23 cellular contexts compared by ENCODE assay signal in the genomic region with DNA sequence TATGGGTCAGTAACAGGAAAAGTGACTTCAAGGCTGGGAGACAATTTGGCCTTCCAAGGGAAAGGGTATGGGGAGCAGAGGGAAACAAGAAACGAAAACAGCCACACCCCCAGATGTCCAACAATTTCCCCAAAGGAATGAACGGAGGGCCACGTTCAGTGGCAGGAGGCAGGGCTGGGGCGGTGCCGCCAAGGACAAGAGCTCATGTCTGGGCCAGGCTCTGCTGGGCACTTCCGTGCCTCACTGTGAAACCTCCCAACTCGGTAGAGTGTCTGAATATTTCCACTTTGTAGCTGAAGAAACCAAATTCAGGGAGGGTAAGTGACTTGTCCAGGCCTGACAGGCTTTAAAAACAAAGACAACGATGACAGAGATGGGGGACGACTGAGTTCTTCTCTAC. TPM values are rescaled to one million over a fixed set of nuclear protein-coding genes. Genes with fewer than 3 reads are reported as not detected.
A peak's percentile ranks its signal among the peaks of the same experiment; 100 is the strongest.
DNase-seq lines count a peak whose midpoint lies in the region; ATAC-seq, FAIRE-seq and TF ChIP-seq lines count a peak whose summit lies in the region.
"Had no signal": no experiment of that assay in that cellular context is flagged by ENCODE, and none has a peak within 500 bp of the region (broad histone marks: within the 10 kb centered on the region; RNA-seq: fewer than 3 reads in every experiment).

No MANE protein-coding gene starts in this region.

- H3K4me1 ChIP-seq in kidney (ENCODE audit: control insufficient read depth in 1 of 2, insufficient read depth in 1 of 2, low read depth in 1 of 2, low read length in 2 of 2) (no peaks in the 10 kb centered on the region), upper lobe of right lung (peaks cover 3% of the 10 kb centered on the region)

- H3K36me3 ChIP-seq in kidney (ENCODE audit: control insufficient read depth in 1 of 2, insufficient read depth in 2 of 2, low read length in 2 of 2) (peaks cover 6 to 16% of the 10 kb centered on the region in 2 donors), upper lobe of right lung (no peaks in the 10 kb centered on the region), WERI-Rb-1 (no peaks in the 10 kb centered on the region)

- H3K4me3 ChIP-seq in kidney (ENCODE audit: low read length in 2 of 2) (no peak overlapping the region), upper lobe of right lung (no peak overlapping the region), WERI-Rb-1 (ENCODE audit: low read depth, low read length) (no peak overlapping the region)

- no peak for FAIRE-seq in kidney (lab: Jason Lieb, UNC)
- FAIRE-seq: H1 had no signal

- peak; percentile 15 for DNase-seq in activated CD4-positive, CD25-positive, alpha-beta regulatory T cell treated with anti-CD3 and anti-CD28 coated beads, Interleukin-2, amount 50 U/mL, for 72 hours
- DNase-seq in kidney (peak; percentile 58), upper lobe of right lung (peak; percentile 51), WERI-Rb-1 (no peak), NCI-H1417 treated with DMSO at 0.1 percent for 48 hours (lab: John Stamatoyannopoulos, UW) (no peak)
- no peak for DNase-seq in activated T-cell treated with anti-CD3 and anti-CD28 coated beads, Interleukin-2, amount 50 U/mL, for 1 hour
- DNase-seq: CD4-positive, alpha-beta memory T cell; DMS53; HFFc6; Kasumi-1; NCI-H1930; NCI-H2171; NCI-H446; NCI-H748 treated with DMSO at 0.1 percent for 48 hours had no signal

- no peaks in the 10 kb centered on the region for H3K9me3 ChIP-seq in kidney (ENCODE audit: control insufficient read depth in 1 of 2, low read length in 2 of 2)
- no peaks in the 10 kb centered on the region for H3K9me3 ChIP-seq in upper lobe of right lung
- no peaks in the 10 kb centered on the region for H3K9me3 ChIP-seq in WERI-Rb-1 (ENCODE audit: severe bottlenecking)

- no peaks in the 10 kb centered on the region for H3K27me3 ChIP-seq in upper lobe of right lung
- no peaks in the 10 kb centered on the region for H3K27me3 ChIP-seq in WERI-Rb-1 (ENCODE audit: insufficient read depth, low read depth, severe bottlenecking)

- no peak overlapping the region for H3K9ac ChIP-seq in kidney (ENCODE audit: low read length in 2 of 2)

- ATAC-seq in activated CD4-positive, CD25-positive, alpha-beta regulatory T cell treated with anti-CD3 and anti-CD28 coated beads, Interleukin-2, amount 50 U/mL, for 24 hours, result no peak
- ATAC-seq in upper lobe of right lung, result no peak

- intact Hi-C loops in kidney (cut with DNase I), result no loop called here
- intact Hi-C loops in upper lobe of right lung (cut with DNase I), result no loop called here

- H3K27ac ChIP-seq in cingulate gyrus (ENCODE audit: low read depth, low read length) (peak overlapping the region; percentile 83), kidney (ENCODE audit: low read depth in 2 of 2, low read length in 2 of 2) (no peak overlapping the region), upper lobe of right lung (no peak overlapping the region), WERI-Rb-1 (no peak overlapping the region)
- H3K27ac ChIP-seq: 22Rv1 had no signal

- no peak for TF ChIP-seq CTCF in kidney (IDR thresholded peaks at IDR 0.05; ENCODE audit: borderline replicate concordance, extremely low read depth, insufficient read depth)
- no peak for TF ChIP-seq CTCF in upper lobe of right lung (IDR thresholded peaks at IDR 0.05)
- TF ChIP-seq CTCF in WERI-Rb-1 (IDR thresholded peaks at IDR 0.05; ENCODE audit: low read depth, low read length), result no peak

RNA-seq across cellular contexts. Expression of a gene that starts 11.9 kb away (rescaled TPM):
- total RNA-seq in kidney, result 33.1 TPM
- 52.7 TPM for polyA plus RNA-seq in kidney (ENCODE audit: insufficient read depth, low read depth, low replicate concordance)
- total RNA-seq in upper lobe of right lung, result 21.5 TPM

RNA-seq across cellular contexts. Expression of a gene that starts 52.8 kb away (rescaled TPM):
- total RNA-seq in kidney (2.1 TPM), upper lobe of right lung (2.5 TPM)
- polyA plus RNA-seq in kidney (ENCODE audit: insufficient read depth, low read depth, low replicate concordance), result 400 TPM
- total RNA-seq: Calu3; CD4-positive, alpha-beta memory T cell; HFFc6; HT1080 had no signal
- polyA plus RNA-seq: AG04450; BJ; CD4-positive, alpha-beta memory T cell; IgD-negative memory B cell had no signal

Comparison
In these comparisons a context has a peak if more than half of its experiments do, and no peak if none do; other contexts are left out.
1. DNase-seq: peak in activated CD4-positive, CD25-positive, alpha-beta regulatory T cell treated with anti-CD3 and anti-CD28 coated beads, Interleukin-2, amount 50 U/mL, for 72 hours (single experiment), kidney (single experiment) and upper lobe of right lung (single experiment); none in WERI-Rb-1 (single experiment), NCI-H1417 treated with DMSO at 0.1 percent for 48 hours (single experiment) and activated T-cell treated with anti-CD3 and anti-CD28 coated beads, Interleukin-2, amount 50 U/mL, for 1 hour (single experiment).